Comparison of ENCODE assay signal across 21 cellular contexts in the genomic region with DNA sequence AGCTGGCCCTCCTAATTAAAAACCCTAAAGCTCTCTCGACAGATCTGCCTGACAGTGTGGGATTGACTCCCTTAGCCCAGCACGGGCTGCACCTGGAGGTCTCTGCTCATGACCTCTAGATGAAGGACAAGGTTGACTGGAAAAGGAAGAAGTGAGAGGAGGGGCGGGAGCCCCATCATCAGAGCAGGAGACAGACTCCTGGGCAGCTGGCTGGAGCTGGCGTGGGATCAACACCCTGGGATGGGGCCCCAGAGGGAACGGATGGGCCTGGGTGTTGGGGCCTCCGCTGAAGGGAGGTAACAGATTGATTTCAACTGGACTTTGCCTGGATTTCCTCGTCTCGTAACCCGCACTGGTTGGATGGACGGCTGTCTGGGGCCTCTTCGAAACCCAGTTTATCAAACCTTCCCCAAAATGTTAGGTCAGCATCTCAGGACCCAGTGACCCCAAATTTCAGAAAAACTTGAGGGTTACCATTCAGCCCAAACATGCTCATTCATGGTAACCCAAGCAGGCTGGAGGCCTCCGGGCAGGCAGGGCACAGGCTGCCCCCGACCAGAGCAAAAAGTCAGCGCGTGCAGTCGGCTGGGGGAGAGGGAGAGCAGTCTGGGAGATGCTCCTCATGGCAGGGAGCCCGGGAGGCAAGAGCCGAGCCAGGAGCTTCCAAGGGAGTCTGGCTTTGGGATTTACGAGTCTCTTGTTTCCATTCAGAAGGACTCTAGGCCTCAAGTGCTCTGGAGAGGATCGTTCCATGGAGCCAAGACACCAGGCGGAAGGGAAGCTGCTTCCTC. TPM values are rescaled to one million over a fixed set of nuclear protein-coding genes. Genes with fewer than 3 reads are reported as not detected.
DNase-seq lines count a peak whose midpoint lies in the region; ATAC-seq and TF ChIP-seq lines count a peak whose summit lies in the region.
"Had no signal": no experiment of that assay in that cellular context is flagged by ENCODE, and none has a peak within 500 bp of the region (broad histone marks: within the 10 kb centered on the region; RNA-seq: fewer than 3 reads in every experiment).

No MANE protein-coding gene starts in this region.

- H3K4me1 ChIP-seq in muscle layer of colon (ENCODE audit: insufficient read depth, low read length) (peaks cover 49% of the 10 kb centered on the region), transverse colon (peaks cover 3 to 20% (median 6%) of the 10 kb centered on the region in 4 donors)
- H3K4me1 ChIP-seq: heart left ventricle had no signal

- no peak for TF ChIP-seq CTCF in transverse colon (IDR thresholded peaks at IDR 0.05)

- DNase-seq in NCI-H1092 (lab: John Stamatoyannopoulos, UW): peak; percentile 52
- DNase-seq in cerebellum (ENCODE audit: low spot score): peak; percentile 52
- peak; percentile 58 for DNase-seq in transverse colon
- no peak for DNase-seq in activated gamma-delta T cell (lab: John Stamatoyannopoulos, UW)
- DNase-seq: activated CD8-positive, alpha-beta memory T cell treated with anti-CD3 and anti-CD28 coated beads, Interleukin-2, amount 50 U/mL, for 48 hours; activated effector memory CD4-positive, alpha-beta T cell treated with Interleukin-2 at 50 U/mL for 16 hours; activated naive CD8-positive, alpha-beta T cell treated with anti-CD3 and anti-CD28 coated beads, Interleukin-2, amount 50 U/mL, for 24 hours; brain microvascular endothelial cell; COR-L47; HCEC 1CT; heart left ventricle; naive thymus-derived CD8-positive, alpha-beta T cell; NCI-H1694; NCI-H226; stimulated activated CD4-positive, alpha-beta T cell treated with anti-CD3 and anti-CD28 coated beads, Interleukin-1b, Interleukin-23, amount 100 ng/mL, for 48 hours; stimulated activated naive B cell treated with anti-CD40 and anti-IgM and Interleukin-4, amounts not matched to agents 10 μg/mL and 1 μg/mL and 100 μg/mL, for 72 hours; T-helper 17 cell had no signal

- no peak overlapping the region for H3K9ac ChIP-seq in muscle layer of colon (ENCODE audit: low read length)

- no peak overlapping the region for H3K4me3 ChIP-seq in muscle layer of colon (ENCODE audit: low read depth in 1 of 2, low read length in 2 of 2)
- H3K4me3 ChIP-seq in transverse colon: no peak overlapping the region
- H3K4me3 ChIP-seq: heart left ventricle had no signal

- in situ Hi-C loops in transverse colon (cut with MboI; ENCODE audit: low pct_ligation_motif_present in 1 of 4, low pct_unique_long_range_greater_than_20kb in 1 of 4, low sequenced_read_pairs in 3 of 4): no loop called here

- peak overlapping the region; percentile 39 for H3K27ac ChIP-seq in muscle layer of colon (ENCODE audit: low read depth, low read length)
- H3K27ac ChIP-seq in transverse colon: peak overlapping the region in 3 of 4 donors; percentile 44 to 73 (median 69)
- H3K27ac ChIP-seq: brain microvascular endothelial cell, VCaP had no signal

- H3K27me3 ChIP-seq in muscle layer of colon (ENCODE audit: control insufficient read depth in 1 of 2, insufficient read depth in 2 of 2, low read length in 2 of 2) (no peaks in the 10 kb centered on the region), transverse colon (peaks cover 13% of the 10 kb centered on the region)
- H3K27me3 ChIP-seq: brain microvascular endothelial cell, heart left ventricle had no signal

- no peak for ATAC-seq in HG03108 (IDR thresholded peaks at IDR 0.05; ENCODE audit: unreplicated experiment)
- no peak for ATAC-seq in HG02763 (IDR thresholded peaks at IDR 0.05; ENCODE audit: unreplicated experiment)
- ATAC-seq: activated naive CD8-positive, alpha-beta T cell treated with anti-CD3 and anti-CD28 coated beads, Interleukin-2, amount 50 U/mL, for 24 hours; heart left ventricle; naive thymus-derived CD8-positive, alpha-beta T cell; stimulated activated naive B cell treated with anti-CD40 and anti-IgM and Interleukin-4, amounts not matched to agents 10 μg/mL and 1 μg/mL and 100 μg/mL, for 72 hours; T-helper 17 cell had no signal

- no peak for TF ChIP-seq EP300 in transverse colon (IDR thresholded peaks at IDR 0.05; ENCODE audit: low read depth)

- no peak for TF ChIP-seq POLR2A in transverse colon (IDR thresholded peaks at IDR 0.05)

- H3K36me3 ChIP-seq in muscle layer of colon (ENCODE audit: insufficient read depth, low read length) (no peaks in the 10 kb centered on the region), transverse colon (no peaks in the 10 kb centered on the region)
- H3K36me3 ChIP-seq: brain microvascular endothelial cell, heart left ventricle had no signal

- 65% methylated on average over 20 of the region's 21 CpGs; no CpG with 5 or more reads in 1 of the 2 donors for WGBS in transverse colon (ENCODE audit: low coverage in 1 of 2), 2 donors

- H3K9me3 ChIP-seq in muscle layer of colon (ENCODE audit: low read length): no peaks in the 10 kb centered on the region
- no peaks in the 10 kb centered on the region for H3K9me3 ChIP-seq in transverse colon
- H3K9me3 ChIP-seq: heart left ventricle had no signal

- intact Hi-C loops in transverse colon (cut with DNase I; ENCODE audit: low total_unique reads): no loop called here

RNA-seq across cellular contexts. Expression of a gene that starts 45.9 kb away (rescaled TPM):
- total RNA-seq in cerebellum: 33.7 TPM
- 10 to 100 TPM; 11.1 to 20.3 (median 12.6) TPM for total RNA-seq in transverse colon

RNA-seq across cellular contexts. Expression of a gene that starts 46.0 kb away (rescaled TPM):
- total RNA-seq in cerebellum (20.3 TPM), transverse colon (10 to 100 TPM; 13.7 to 54.5 (median 47.3) TPM)
